20 cellular contexts compared by ENCODE assay signal in genomic region chr16:57757883-57758282, GRCh38. TPM values are rescaled to one million over a fixed set of nuclear protein-coding genes. Genes with fewer than 3 reads are reported as not detected.
DNase-seq lines count a peak whose midpoint lies in the region; ATAC-seq and TF ChIP-seq lines count a peak whose summit lies in the region.
"Had no signal": no experiment of that assay in that cellular context is flagged by ENCODE, and none has a peak within 500 bp of the region (broad histone marks: within the 10 kb centered on the region; RNA-seq: fewer than 3 reads in every experiment).

No MANE protein-coding gene starts in this region.

- no peak overlapping the region for H3K9ac ChIP-seq in neural progenitor cell

- H3K36me3 ChIP-seq in heart right ventricle (peaks cover 0 to 90% (median 21%) of the 10 kb centered on the region in 9 donors), esophagus muscularis mucosa (peaks cover 4 to 93% (median 86%) of the 10 kb centered on the region in 4 donors), neural progenitor cell (no peaks in the 10 kb centered on the region)

- H2AFZ ChIP-seq in neural progenitor cell (replicated peaks): no peak overlapping the region
- H2AFZ ChIP-seq: hepatocyte had no signal

- peak overlapping the region in 1 of 10 donors; percentile 7 for H3K4me3 ChIP-seq in heart right ventricle
- no peak overlapping the region for H3K4me3 ChIP-seq in esophagus muscularis mucosa
- H3K4me3 ChIP-seq in neural progenitor cell: no peak overlapping the region
- H3K4me3 ChIP-seq: hepatocyte, SJCRH30, vagina had no signal

- ATAC-seq in heart right ventricle (peak in 1 of 8 donors; percentile 0), left ventricle myocardium superior (no peak), GM18873 (IDR thresholded peaks at IDR 0.05; ENCODE audit: low FRiP score, unreplicated experiment) (no peak)

- TF ChIP-seq CTCF in heart right ventricle (IDR thresholded peaks at IDR 0.05): no peak
- TF ChIP-seq CTCF in esophagus muscularis mucosa (IDR thresholded peaks at IDR 0.05): no peak
- no peak for TF ChIP-seq CTCF in neural progenitor cell (IDR thresholded peaks at IDR 0.05)
- no peak for TF ChIP-seq CTCF in nephron progenitor cell (IDR thresholded peaks at IDR 0.05)

- peak overlapping the region; percentile 21 for H3K27ac Mint-ChIP-seq in neural progenitor cell
- H3K27ac Mint-ChIP-seq in nephron progenitor cell: no peak overlapping the region
- H3K27ac Mint-ChIP-seq: activated B cell treated with CpG ODN at 0.5 μM for 24 hours; activated CD4-positive, alpha-beta memory T cell treated with anti-CD3 and anti-CD28 coated beads, Interleukin-2, amount 10 ng/mL, durations not matched to agents 7 days and 5 days; B cell; endodermal cell; T-cell had no signal

- H4K20me1 ChIP-seq in neural progenitor cell (ENCODE audit: low read depth): no peaks in the 10 kb centered on the region

- WGBS in heart right ventricle, 2 donors: 84 to 94% methylated on average over 7 of the region's 7 CpGs
- 90% methylated on average over 6 of the region's 7 CpGs for WGBS in esophagus muscularis mucosa

- H3K27ac ChIP-seq in heart right ventricle: peak overlapping the region; percentile 54 to 80 (median 69)
- H3K27ac ChIP-seq in esophagus muscularis mucosa (replicated peaks in 1 of 4): peak overlapping the region in 3 of 4 donors; percentile 7 to 55 (median 27)
- no peak overlapping the region for H3K27ac ChIP-seq in neural progenitor cell
- H3K27ac ChIP-seq: foreskin keratinocyte, hepatocyte, SJCRH30, vagina had no signal

- H3K4me1 ChIP-seq in heart right ventricle: peaks cover 0 to 35% (median 17%) of the 10 kb centered on the region in 9 donors
- H3K4me1 ChIP-seq in esophagus muscularis mucosa: peaks cover 0 to 15% (median 11%) of the 10 kb centered on the region in 4 donors
- H3K4me1 ChIP-seq in neural progenitor cell: peaks cover under 1% of the 10 kb centered on the region
- H3K4me1 ChIP-seq: foreskin keratinocyte had no signal

- no peaks in the 10 kb centered on the region for H3K27me3 ChIP-seq in heart right ventricle
- H3K27me3 ChIP-seq in esophagus muscularis mucosa: no peaks in the 10 kb centered on the region
- no peaks in the 10 kb centered on the region for H3K27me3 ChIP-seq in neural progenitor cell
- H3K27me3 ChIP-seq: foreskin keratinocyte, hepatocyte, SJCRH30, vagina had no signal

- no peaks in the 10 kb centered on the region for H3K79me2 ChIP-seq in neural progenitor cell (ENCODE audit: low read depth)
- H3K79me2 ChIP-seq: hepatocyte had no signal

- H3K27me3 Mint-ChIP-seq in neural progenitor cell (ENCODE audit: insufficient read depth, low read depth): peaks cover 10% of the 10 kb centered on the region
- H3K27me3 Mint-ChIP-seq in nephron progenitor cell (ENCODE audit: low read depth, poor library complexity): no peaks in the 10 kb centered on the region
- H3K27me3 Mint-ChIP-seq: activated B cell treated with CpG ODN at 0.5 μM for 24 hours; activated CD4-positive, alpha-beta memory T cell treated with anti-CD3 and anti-CD28 coated beads, Interleukin-2, amount 10 ng/mL, durations not matched to agents 7 days and 5 days; B cell; T-cell had no signal

- H3K4me2 ChIP-seq in neural progenitor cell: no peak overlapping the region
- H3K4me2 ChIP-seq: hepatocyte had no signal

- intact Hi-C loops in heart right ventricle (cut with DNase I): loop anchor here (1.0 to 10.0 kb wide), 11 partner anchors 44 to 249 kb away; partner anchors contain the start of genes USB1 (in 5 of the 10), ZNF319 (in 5 of the 10) and KIFC3 (in 2 of the 10)
- intact Hi-C loops in left ventricle myocardium superior (cut with micrococcal nuclease): loop anchor here (5.0 kb wide), 1 partner anchor 104 kb away; no protein-coding TSS in a partner anchor
- intact Hi-C loops in esophagus muscularis mucosa (cut with DNase I): loop anchor here (1.0 to 5.0 kb wide), 3 partner anchors 49 to 244 kb away; partner anchors contain the start of genes USB1 and ZNF319

- H3K36me3 Mint-ChIP-seq in neural progenitor cell (no peaks in the 10 kb centered on the region), nephron progenitor cell (ENCODE audit: low read depth) (peaks cover 8% of the 10 kb centered on the region)

- no peak overlapping the region for H3K4me3 Mint-ChIP-seq in neural progenitor cell
- no peak overlapping the region for H3K4me3 Mint-ChIP-seq in nephron progenitor cell
- H3K4me3 Mint-ChIP-seq: activated B cell treated with CpG ODN at 0.5 μM for 24 hours; activated CD4-positive, alpha-beta memory T cell treated with anti-CD3 and anti-CD28 coated beads, Interleukin-2, amount 10 ng/mL, durations not matched to agents 7 days and 5 days; B cell; endodermal cell; T-cell had no signal

- DNase-seq in heart right ventricle: no peak
- no peak for DNase-seq in left ventricle myocardium superior
- DNase-seq in esophagus muscularis mucosa (ENCODE audit: extremely low spot score): no peak
- no peak for DNase-seq in neural progenitor cell (ENCODE audit: low spot score)
- DNase-seq in NCI-H2107 treated with DMSO at 0.1 percent for 48 hours (lab: John Stamatoyannopoulos, UW; ENCODE audit: unreplicated experiment): no peak
- no peak for DNase-seq in nephron progenitor cell
- DNase-seq in NCI-H345 (lab: John Stamatoyannopoulos, UW): no peak
- DNase-seq: cortex of kidney, DMS153, NCI-H2171 treated with DMSO at 0.1 percent for 48 hours had no signal

- H3F3A ChIP-seq in neural progenitor cell (ENCODE audit: low read depth): no peaks in the 10 kb centered on the region

- H3K9me3 ChIP-seq in heart right ventricle (no peaks in the 10 kb centered on the region), esophagus muscularis mucosa (no peaks in the 10 kb centered on the region), neural progenitor cell (ENCODE audit: low read depth) (no peaks in the 10 kb centered on the region)
- H3K9me3 ChIP-seq: SJCRH30, vagina had no signal

- H3K4me1 Mint-ChIP-seq in neural progenitor cell (peaks cover 2% of the 10 kb centered on the region), nephron progenitor cell (peaks cover 7% of the 10 kb centered on the region)
- H3K4me1 Mint-ChIP-seq: activated B cell treated with CpG ODN at 0.5 μM for 24 hours; activated CD4-positive, alpha-beta memory T cell treated with anti-CD3 and anti-CD28 coated beads, Interleukin-2, amount 10 ng/mL, durations not matched to agents 7 days and 5 days; B cell had no signal

- no peaks in the 10 kb centered on the region for H3K9me3 Mint-ChIP-seq in neural progenitor cell
- no peaks in the 10 kb centered on the region for H3K9me3 Mint-ChIP-seq in nephron progenitor cell
- H3K9me3 Mint-ChIP-seq: activated B cell treated with CpG ODN at 0.5 μM for 24 hours; activated CD4-positive, alpha-beta memory T cell treated with anti-CD3 and anti-CD28 coated beads, Interleukin-2, amount 10 ng/mL, durations not matched to agents 7 days and 5 days; endodermal cell; T-cell had no signal

- TF ChIP-seq POLR2A in esophagus muscularis mucosa (IDR thresholded peaks at IDR 0.05; ENCODE audit: low read depth): no peak

- TF ChIP-seq EP300 in esophagus muscularis mucosa (IDR thresholded peaks at IDR 0.05): no peak

RNA-seq across cellular contexts. Expression of gene KATNB1, which starts 22.3 kb away (rescaled TPM):
- total RNA-seq in heart right ventricle (10 to 100 TPM in 7 of 10 donors, 1 to 10 TPM in 3; 9.0 to 14.0 (median 11.0) TPM), left ventricle myocardium superior (9.3 TPM), esophagus muscularis mucosa (10 to 100 TPM; 10.4 to 16.9 (median 15.3) TPM), neural progenitor cell (ENCODE audit: low replicate concordance) (33.5 and 48.2 TPM in 2 replicates)
- 10 to 100 TPM in 1 of 2 donors, 1 to 10 TPM in 1; 9.8 to 15.1 TPM for polyA plus RNA-seq in heart right ventricle

RNA-seq across cellular contexts. Expression of gene KIFC3, which starts 44.4 kb away (rescaled TPM):
- total RNA-seq in heart right ventricle (10 to 100 TPM; 42.5 to 91.4 (median 63.5) TPM), left ventricle myocardium superior (52.6 TPM), esophagus muscularis mucosa (10 to 100 TPM; 28.2 to 76.8 (median 46.6) TPM), neural progenitor cell (ENCODE audit: low replicate concordance) (0.28 and 1.6 TPM in 2 replicates)
- 10 to 100 TPM; 47.4 to 97.4 TPM for polyA plus RNA-seq in heart right ventricle
- total RNA-seq: activated CD4-positive, alpha-beta memory T cell treated with anti-CD3 and anti-CD28 coated beads, Interleukin-2, amount 10 ng/mL, durations not matched to agents 7 days and 5 days had no signal

Comparison
In these comparisons a context has a peak if more than half of its experiments do, and no peak if none do; other contexts are left out.
1. RNA of gene KIFC3, which starts 44.4 kb away (total RNA-seq): 42.5 to 91.4 TPM in heart right ventricle, 28.2 to 76.8 TPM in esophagus muscularis mucosa and 52.6 TPM in left ventricle myocardium superior (single experiment); 0.28 to 1.6 TPM in neural progenitor cell; every median in the first group is over 10 times any median in the second.